8 cellular contexts compared by ENCODE assay signal in the genomic region with DNA sequence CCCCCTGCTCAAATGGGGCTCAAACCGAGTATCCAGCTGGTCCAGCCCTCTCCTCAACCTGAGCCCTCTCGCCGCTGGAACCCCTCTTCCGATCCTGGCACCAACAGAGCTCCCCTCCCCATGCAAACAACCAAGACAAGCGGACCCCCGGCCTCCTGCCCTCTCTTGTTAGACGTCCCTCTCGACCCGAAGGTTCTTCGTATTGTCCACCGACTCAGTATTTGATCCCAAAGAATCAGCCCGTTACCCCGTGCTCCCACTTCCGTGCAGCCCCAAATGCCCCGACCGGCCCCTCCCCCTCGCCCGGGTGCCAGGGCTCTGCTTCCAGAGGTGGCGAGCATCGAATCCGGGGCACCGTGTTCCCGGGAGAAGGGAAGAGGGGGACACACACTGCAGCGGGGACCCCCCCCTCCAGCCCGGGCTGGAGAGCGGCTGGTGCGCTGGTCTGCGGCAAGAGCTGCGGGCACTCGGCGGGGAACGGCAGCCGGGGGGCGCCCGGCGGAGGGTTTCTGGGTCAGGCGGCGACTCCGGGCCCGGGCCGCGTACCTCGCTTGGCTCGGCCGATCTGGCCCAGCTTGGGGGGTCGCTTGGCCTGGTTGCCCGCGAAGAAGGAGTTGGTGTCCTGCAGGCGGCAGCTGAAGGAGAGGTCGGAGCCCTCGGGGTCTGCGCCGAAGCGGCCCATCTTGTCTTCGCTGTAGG. TPM values are rescaled to one million over a fixed set of nuclear protein-coding genes. Genes with fewer than 3 reads are reported as not detected.
A peak's percentile ranks its signal among the peaks of the same experiment; 100 is the strongest.
DNase-seq lines count a peak whose midpoint lies in the region; ATAC-seq and TF ChIP-seq lines count a peak whose summit lies in the region.

No MANE protein-coding gene starts in this region.

- no peak overlapping the region for H2BK12ac ChIP-seq in H9 (ENCODE audit: insufficient read length, low read depth, low read length)

- H3T11ph ChIP-seq in H9 (ENCODE audit: low read length): no peak overlapping the region

- H3K4me3 Mint-ChIP-seq in H9: peak overlapping the region; percentile 81 to 86
- peak overlapping the region; percentile 98 for H3K4me3 Mint-ChIP-seq in activated T-helper 17 cell treated with anti-CD3 and anti-CD28 coated beads, Interleukin-2, amount 50 U/mL, for 72 hours

- no peak overlapping the region for H3K18ac ChIP-seq in H9 (ENCODE audit: insufficient read length, low read depth, low read length)

- H4K8ac ChIP-seq in H9 (replicated peaks; ENCODE audit: insufficient read length, low read depth, low read length): no peak overlapping the region

- H4K91ac ChIP-seq in H9 (ENCODE audit: insufficient read length, low read depth, low read length): no peak overlapping the region

- H3K4me3 ChIP-seq in AG09309 (ENCODE audit: control insufficient read depth, low read depth, low read length) (peak overlapping the region; percentile 46), kidney epithelial cell (ENCODE audit: low read depth, low read length) (peak overlapping the region; percentile 50), urinary bladder (ENCODE audit: low read depth, low read length) (peak overlapping the region; percentile 57)

- H3K4me1 ChIP-seq in H9 (ENCODE audit: insufficient read depth, low read length): no peaks in the 10 kb centered on the region
- H3K4me1 ChIP-seq in urinary bladder (ENCODE audit: insufficient read depth): no peaks in the 10 kb centered on the region

- H3K9ac ChIP-seq in H9 (ENCODE audit: extremely low read depth, insufficient read length, low read length): no peak overlapping the region

- no peak overlapping the region for H2AK5ac ChIP-seq in H9 (ENCODE audit: insufficient read length, low read length)

- TF ChIP-seq CTCF in AG09309 (IDR thresholded peaks at IDR 0.05; ENCODE audit: control insufficient read depth, insufficient read depth, low read depth, low read length, missing control alignments) (no peak), H9 (conservative IDR thresholded peaks at IDR 0.05) (no peak), kidney epithelial cell (IDR thresholded peaks at IDR 0.05; ENCODE audit: insufficient read depth, low read length, poor library complexity, severe bottlenecking) (no peak)

- H2BK5ac ChIP-seq in H9 (ENCODE audit: insufficient read length, low read length): no peak overlapping the region

- no peak overlapping the region for H3K23ac ChIP-seq in H9 (ENCODE audit: insufficient read length, low read depth, low read length)

- H3K27me3 Mint-ChIP-seq in H9 (ENCODE audit: low read depth): peaks cover 73% of the 10 kb centered on the region
- H3K27me3 Mint-ChIP-seq in activated T-helper 17 cell treated with anti-CD3 and anti-CD28 coated beads, Interleukin-2, amount 50 U/mL, for 72 hours: peaks cover 13% of the 10 kb centered on the region

- no peak overlapping the region for H2BK20ac ChIP-seq in H9 (ENCODE audit: low read depth, low read length, poor library complexity, severe bottlenecking)

- DNase-seq in AG09309 (ENCODE audit: low read depth) (no peak), H9 (no peak), kidney epithelial cell (ENCODE audit: low read depth) (no peak), NCI-H1048 (lab: John Stamatoyannopoulos, UW) (no peak)

- no peak overlapping the region for H3K56ac ChIP-seq in H9 (ENCODE audit: insufficient read length, low read depth, low read length)

- H3K27ac Mint-ChIP-seq in H9: peak overlapping the region in 1 of 3 experiments; percentile 12; a peak in 2 of 7 replicates
- H3K27ac Mint-ChIP-seq in activated T-helper 17 cell treated with anti-CD3 and anti-CD28 coated beads, Interleukin-2, amount 50 U/mL, for 72 hours: peak overlapping the region; percentile 42

- H3K9me3 ChIP-seq in H9 (ENCODE audit: control insufficient read depth, low read depth, low read length): no peaks in the 10 kb centered on the region

- no peaks in the 10 kb centered on the region for H4K20me1 ChIP-seq in H9 (ENCODE audit: control insufficient read depth, insufficient read depth, insufficient read length)

- H2BK120ac ChIP-seq in H9 (ENCODE audit: low read depth, low read length, poor library complexity, severe bottlenecking): no peak overlapping the region

- no peaks in the 10 kb centered on the region for H3K79me2 ChIP-seq in H9 (ENCODE audit: insufficient read depth, low read length)

- H2BK15ac ChIP-seq in H9 (ENCODE audit: low read depth, low read length): no peak overlapping the region

- no peaks in the 10 kb centered on the region for H3K79me1 ChIP-seq in H9 (ENCODE audit: insufficient read depth, low read depth, low read length, poor library complexity, severe bottlenecking)

- peaks cover 14% of the 10 kb centered on the region; the same call in 1 of the 2 replicates for H3K27me3 ChIP-seq in H9 (ENCODE audit: insufficient read depth, low read length)
- peaks cover 34% of the 10 kb centered on the region for H3K27me3 ChIP-seq in kidney epithelial cell (ENCODE audit: control insufficient read depth, insufficient read depth, low read length)

- H3K4ac ChIP-seq in H9 (ENCODE audit: low read depth, low read length): no peak overlapping the region

- no peak overlapping the region for H3K14ac ChIP-seq in H9 (ENCODE audit: insufficient read depth, low read length)

- no peak for ATAC-seq in activated T-helper 17 cell treated with anti-CD3 and anti-CD28 coated beads, Interleukin-2, amount 50 U/mL, for 72 hours (replicated peaks)
- no peak for ATAC-seq in HG02852 (IDR thresholded peaks at IDR 0.05; ENCODE audit: unreplicated experiment)
- no peak for ATAC-seq in GM18502 (IDR thresholded peaks at IDR 0.05; ENCODE audit: poor library complexity, unreplicated experiment)

- peak overlapping the region; percentile 85 for H3K4me2 ChIP-seq in H9 (ENCODE audit: insufficient read depth, insufficient read length, low read length)

- H2AFZ ChIP-seq in H9 (ENCODE audit: low read length): no peak overlapping the region

- H3K9me3 Mint-ChIP-seq in H9: no peaks in the 10 kb centered on the region
- no peaks in the 10 kb centered on the region for H3K9me3 Mint-ChIP-seq in activated T-helper 17 cell treated with anti-CD3 and anti-CD28 coated beads, Interleukin-2, amount 50 U/mL, for 72 hours

- peaks cover 21% of the 10 kb centered on the region for H3K23me2 ChIP-seq in H9 (ENCODE audit: insufficient read length, low read depth, low read length, poor library complexity, severe bottlenecking)

- H3K36me3 ChIP-seq in kidney epithelial cell (ENCODE audit: control insufficient read depth, insufficient read depth, low read length): no peaks in the 10 kb centered on the region
- H3K36me3 ChIP-seq in urinary bladder (ENCODE audit: insufficient read depth): no peaks in the 10 kb centered on the region

- H3K27ac ChIP-seq in H9 (ENCODE audit: insufficient read length, low read depth, low read length) (no peak overlapping the region), urinary bladder (ENCODE audit: low read depth) (no peak overlapping the region)

- peaks cover 0 to 8% (median 2%) of the 10 kb centered on the region in 3 experiments; a peak in 3 of 7 replicates for H3K36me3 Mint-ChIP-seq in H9 (ENCODE audit: insufficient read depth in 1 of 3, low read depth in 3 of 3)
- H3K36me3 Mint-ChIP-seq in activated T-helper 17 cell treated with anti-CD3 and anti-CD28 coated beads, Interleukin-2, amount 50 U/mL, for 72 hours (ENCODE audit: low read depth): peaks cover 21% of the 10 kb centered on the region

- no CpG with 5 or more reads among the region's 55 CpGs for WGBS in H9 (ENCODE audit: extremely low coverage, insufficient read length, low lambda C conversion rate)
- WGBS in urinary bladder: 2% methylated on average over 55 of the region's 55 CpGs

- peaks cover 19% of the 10 kb centered on the region in 2 experiments for H3K4me1 Mint-ChIP-seq in H9
- H3K4me1 Mint-ChIP-seq in activated T-helper 17 cell treated with anti-CD3 and anti-CD28 coated beads, Interleukin-2, amount 50 U/mL, for 72 hours: peaks cover 16% of the 10 kb centered on the region

- no peak overlapping the region for H4K5ac ChIP-seq in H9 (ENCODE audit: insufficient read length, low read depth, low read length)

RNA-seq across cellular contexts. Expression of a gene that starts 0.6 kb away (rescaled TPM):
- 12.6 and 13.9 TPM in 2 replicates for total RNA-seq in H9 (2021)
- total RNA-seq in activated T-helper 17 cell treated with anti-CD3 and anti-CD28 coated beads, Interleukin-2, amount 50 U/mL, for 72 hours: 1 to 10 TPM in 1 of 2 donors, under 1 TPM in 1; 0.64 to 1.2 TPM
- total RNA-seq in kidney epithelial cell: 0.67 and 1.2 TPM in 2 replicates
- total RNA-seq in urinary bladder: 0.26 TPM
- 0.29 TPM for polyA plus RNA-seq in urinary bladder

RNA-seq across cellular contexts. Expression of a gene that starts 11.2 kb away (rescaled TPM):
- total RNA-seq in H9 (2021): 8.1 and 9.8 TPM in 2 replicates
- 10 to 100 TPM in 1 of 2 donors, 1 to 10 TPM in 1; 8.0 to 13.6 TPM for total RNA-seq in activated T-helper 17 cell treated with anti-CD3 and anti-CD28 coated beads, Interleukin-2, amount 50 U/mL, for 72 hours
- total RNA-seq in kidney epithelial cell: 6.3 and 8.3 TPM in 2 replicates
- 1.7 TPM for total RNA-seq in urinary bladder
- 2.6 TPM for polyA plus RNA-seq in urinary bladder

RNA-seq across cellular contexts. Expression of a gene that starts 12.0 kb away (rescaled TPM):
- 54.1 and 62.2 TPM in 2 replicates for total RNA-seq in H9 (2021)
- total RNA-seq in activated T-helper 17 cell treated with anti-CD3 and anti-CD28 coated beads, Interleukin-2, amount 50 U/mL, for 72 hours: 10 to 100 TPM; 33.4 to 49.9 TPM
- total RNA-seq in kidney epithelial cell: 69.8 and 73.7 TPM in 2 replicates
- 17.0 TPM for total RNA-seq in urinary bladder
- 49.5 TPM for polyA plus RNA-seq in urinary bladder

RNA-seq across cellular contexts. Expression of a gene that starts 15.1 kb away (rescaled TPM):
- total RNA-seq in H9 (2021) (not detected in 2 replicates), kidney epithelial cell (not detected in 2 replicates), urinary bladder (not detected)
- total RNA-seq in activated T-helper 17 cell treated with anti-CD3 and anti-CD28 coated beads, Interleukin-2, amount 50 U/mL, for 72 hours: not detected
- 0.49 TPM for polyA plus RNA-seq in urinary bladder

RNA-seq across cellular contexts. Expression of a gene that starts 31.3 kb away (rescaled TPM):
- total RNA-seq in H9 (2021): 2.7 TPM in 2 replicates
- total RNA-seq in activated T-helper 17 cell treated with anti-CD3 and anti-CD28 coated beads, Interleukin-2, amount 50 U/mL, for 72 hours: not detected
- 0.07 TPM in 1 of 2 replicates, not detected in the other for total RNA-seq in kidney epithelial cell
- total RNA-seq in urinary bladder: 0.05 TPM
- polyA plus RNA-seq in urinary bladder: 0.33 TPM
